In genomic region chrX:82466994-82467393, GRCh38 we compare ENCODE assay signal across 33 cellular contexts.
"Had no signal": no experiment of that assay in that cellular context is flagged by ENCODE, and none has a peak within 500 bp of the region (broad histone marks: within the 10 kb centered on the region; RNA-seq: fewer than 3 reads in every experiment).

No MANE protein-coding gene starts in this region.

- H3K27ac ChIP-seq: adrenal gland, ascending aorta, body of pancreas, brain microvascular endothelial cell, breast epithelium, cardiac muscle cell had no signal

- H3K4me1 ChIP-seq: adrenal gland, ascending aorta, body of pancreas, breast epithelium had no signal

- ATAC-seq: activated naive CD4-positive, alpha-beta T cell treated with anti-CD3 and anti-CD28 coated beads, Interleukin-2, amount 50 U/mL, for 72 hours; activated naive CD8-positive, alpha-beta T cell treated with anti-CD3 and anti-CD28 coated beads, Interleukin-2, amount 50 U/mL, for 24 hours; activated T-cell treated with anti-CD3 and anti-CD28 coated beads, Interleukin-2, amount 50 U/mL, for 4 hours; activated T-cell treated with anti-CD3 and anti-CD28 coated beads, Interleukin-2, amount 50 U/mL, for 72 hours; activated T-helper 17 cell treated with anti-CD3 and anti-CD28 coated beads, Interleukin-2, amount 50 U/mL, for 72 hours; body of pancreas had no signal

- H3K27me3 ChIP-seq: adrenal gland, ascending aorta, body of pancreas, brain microvascular endothelial cell, breast epithelium, cardiac muscle cell had no signal

- H3K9me3 ChIP-seq: adrenal gland, ascending aorta, body of pancreas, breast epithelium had no signal

- H3K4me3 ChIP-seq: adrenal gland, ascending aorta, body of pancreas, breast epithelium, cardiac muscle cell had no signal

- FAIRE-seq: bronchial epithelial cell had no signal

- DNase-seq: activated effector memory CD4-positive, alpha-beta T cell treated with anti-CD3 and anti-CD28 coated beads, Interleukin-2, amount 50 U/mL, for 16 hours; activated effector memory CD4-positive, alpha-beta T cell treated with Interleukin-2 at 50 U/mL for 16 hours; activated gamma-delta T cell; activated gamma-delta T cell treated with Interleukin-2 at 50 U/mL for 16 hours; activated naive CD4-positive, alpha-beta T cell; activated naive CD4-positive, alpha-beta T cell treated with anti-CD3 and anti-CD28 coated beads for 36 hours; activated naive CD4-positive, alpha-beta T cell treated with anti-CD3 and anti-CD28 coated beads, Interleukin-2, amount 10 ng/mL, durations not matched to agents 7 days and 5 days; activated naive CD4-positive, alpha-beta T cell treated with anti-CD3 and anti-CD28 coated beads, Interleukin-2, amount 50 U/mL, for 16 hours; activated naive CD4-positive, alpha-beta T cell treated with Interleukin-2 at 50 U/mL for 16 hours; activated naive CD8-positive, alpha-beta T cell treated with anti-CD3 and anti-CD28 coated beads for 36 hours; activated naive CD8-positive, alpha-beta T cell treated with anti-CD3 and anti-CD28 coated beads, Interleukin-2, amount 10 ng/mL, durations not matched to agents 7 days and 5 days; activated naive CD8-positive, alpha-beta T cell treated with anti-CD3 and anti-CD28 coated beads, Interleukin-2, amount 50 U/mL, for 24 hours; activated T-cell treated with anti-CD3 and anti-CD28 coated beads, Interleukin-2, amount 50 U/mL, for 1 hour; activated T-cell treated with anti-CD3 and anti-CD28 coated beads, Interleukin-2, amount 50 U/mL, for 24 hours; activated T-cell treated with anti-CD3 and anti-CD28 coated beads, Interleukin-2, amount 50 U/mL, for 4 hours; activated T-cell treated with anti-CD3 and anti-CD28 coated beads, Interleukin-2, amount 50 U/mL, for 48 hours; activated T-cell treated with anti-CD3 and anti-CD28 coated beads, Interleukin-2, amount 50 U/mL, for 72 hours; adrenal gland; amniotic stem cell; amygdala; anterior cingulate cortex; aorta; body of pancreas; brain microvascular endothelial cell; caudate nucleus; central memory CD4-positive, alpha-beta T cell; cerebellar nuclear complex had no signal

- H3K36me3 ChIP-seq: adrenal gland, ascending aorta, brain microvascular endothelial cell, breast epithelium, cardiac muscle cell had no signal
